6 cellular contexts compared by ENCODE assay signal in the genomic region with DNA sequence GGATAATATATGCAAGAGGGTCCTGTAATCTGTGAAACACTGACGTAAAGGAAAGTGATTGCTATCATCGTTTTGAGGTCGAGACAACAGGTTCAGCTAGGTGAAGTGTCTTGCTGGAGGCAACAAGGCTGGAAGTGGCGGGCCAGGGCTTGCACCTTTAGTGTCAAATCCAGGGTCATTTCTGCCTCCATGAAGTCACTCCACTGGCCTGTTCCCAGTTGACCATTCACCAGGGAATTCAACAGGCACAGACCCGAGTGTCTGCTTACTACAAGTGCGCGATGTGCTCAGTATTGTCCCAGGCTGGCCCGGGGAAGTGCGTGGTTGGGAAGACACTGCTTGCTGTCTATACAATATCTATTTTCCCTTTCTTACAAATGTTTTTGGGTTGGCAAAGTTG.
"Had no signal": no experiment of that assay in that cellular context is flagged by ENCODE, and none has a peak within 500 bp of the region (broad histone marks: within the 10 kb centered on the region; RNA-seq: fewer than 3 reads in every experiment).

No MANE protein-coding gene starts in this region.

- H3K27ac Mint-ChIP-seq: IgD-negative memory B cell had no signal

- ATAC-seq: HepG2, K562 had no signal

- FAIRE-seq: HepG2, HTR-8/SVneo, K562 had no signal

- H3K4me1 Mint-ChIP-seq: IgD-negative memory B cell had no signal

- DNase-seq: IMR-90 had no signal

- H3K4me3 ChIP-seq: K562 had no signal

- H3K27ac ChIP-seq: HL-60 had no signal

- H3K4me3 Mint-ChIP-seq: IgD-negative memory B cell had no signal
